Comparison of ENCODE assay signal across 8 cellular contexts in genomic region chr22:25057013-25057881, GRCh38.
DNase-seq lines count a peak whose midpoint lies in the region; ATAC-seq lines count a peak whose summit lies in the region.

No MANE protein-coding gene starts in this region.

- H3K27me3 Mint-ChIP-seq in stimulated activated naive B cell treated with anti-CD40 and anti-IgM and Interleukin-4, amounts not matched to agents 10 μg/mL and 1 μg/mL and 100 μg/mL, for 72 hours, result peaks cover 18 to 20% of the 10 kb centered on the region in 2 donors

- H3K4me1 Mint-ChIP-seq in stimulated activated naive B cell treated with anti-CD40 and anti-IgM and Interleukin-4, amounts not matched to agents 10 μg/mL and 1 μg/mL and 100 μg/mL, for 72 hours, result no peaks in the 10 kb centered on the region

- ATAC-seq in GM19372 (IDR thresholded peaks at IDR 0.05; ENCODE audit: low read depth, unreplicated experiment), result peak; percentile 64
- ATAC-seq in stimulated activated naive B cell treated with anti-CD40 and anti-IgM and Interleukin-4, amounts not matched to agents 10 μg/mL and 1 μg/mL and 100 μg/mL, for 72 hours (replicated peaks), result peak; percentile 80 to 82

- no peaks in the 10 kb centered on the region for H3K36me3 Mint-ChIP-seq in stimulated activated naive B cell treated with anti-CD40 and anti-IgM and Interleukin-4, amounts not matched to agents 10 μg/mL and 1 μg/mL and 100 μg/mL, for 72 hours

- peak; percentile 50 for DNase-seq in AG08395 (ENCODE audit: low spot score)
- DNase-seq in NCI-H460 (ENCODE audit: extremely low read depth, low read depth), result peak; percentile 34
- peak; percentile 90 to 92 for DNase-seq in activated CD4-positive, alpha-beta T cell treated with anti-CD3 and anti-CD28 coated beads, Interleukin-2, amount 50 U/mL, for 48 hours
- peak; percentile 27 to 55 for DNase-seq in dermis microvascular lymphatic vessel endothelial cell (ENCODE audit: low read depth in 2 of 2)
- peak; percentile 26 for DNase-seq in midbrain (lab: John Stamatoyannopoulos, UW)
- peak; percentile 41 for DNase-seq in stimulated activated naive B cell treated with anti-CD40 and anti-IgM and Interleukin-4, amounts not matched to agents 10 μg/mL and 1 μg/mL and 100 μg/mL, for 72 hours
- DNase-seq in amniotic stem cell (lab: John Stamatoyannopoulos, UW), result no peak

- H3K27ac Mint-ChIP-seq in stimulated activated naive B cell treated with anti-CD40 and anti-IgM and Interleukin-4, amounts not matched to agents 10 μg/mL and 1 μg/mL and 100 μg/mL, for 72 hours, result no peak overlapping the region

- no peak overlapping the region for H3K4me3 Mint-ChIP-seq in stimulated activated naive B cell treated with anti-CD40 and anti-IgM and Interleukin-4, amounts not matched to agents 10 μg/mL and 1 μg/mL and 100 μg/mL, for 72 hours

- H3K9me3 Mint-ChIP-seq in stimulated activated naive B cell treated with anti-CD40 and anti-IgM and Interleukin-4, amounts not matched to agents 10 μg/mL and 1 μg/mL and 100 μg/mL, for 72 hours, result no peaks in the 10 kb centered on the region
